In genomic region chr5:7815757-7816534, GRCh38 we compare ENCODE assay signal across 8 cellular contexts. TPM values are rescaled to one million over a fixed set of nuclear protein-coding genes. Genes with fewer than 3 reads are reported as not detected.
DNase-seq lines count a peak whose midpoint lies in the region; ATAC-seq lines count a peak whose summit lies in the region.

No MANE protein-coding gene starts in this region.

- ATAC-seq in GM21528 (IDR thresholded peaks at IDR 0.05; ENCODE audit: low FRiP score, unreplicated experiment), result peak; percentile 78
- ATAC-seq in Right ventricle myocardium superior (ENCODE audit: poor library complexity), result peak; percentile 92

- peaks cover 9% of the 10 kb centered on the region for H3K36me3 ChIP-seq in HUES48 (ENCODE audit: control insufficient read depth, insufficient read depth, low read length)

- DNase-seq in DMS53 (lab: John Stamatoyannopoulos, UW), result peak; percentile 81
- peak; percentile 4 for DNase-seq in SIG-M5 (lab: John Stamatoyannopoulos, UW)
- peak; percentile 75 for DNase-seq in activated naive CD4-positive, alpha-beta T cell treated with anti-CD3 and anti-CD28 coated beads for 36 hours
- DNase-seq in Right ventricle myocardium superior, result peak; percentile 89
- DNase-seq in posterior vena cava (ENCODE audit: low spot score), result peak; percentile 94
- DNase-seq in ureter (ENCODE audit: low spot score), result peak; percentile 88

- CTCF ChIA-PET in activated naive CD4-positive, alpha-beta T cell treated with anti-CD3 and anti-CD28 coated beads for 36 hours (lab: Charles Lee), result interaction anchor here (0.6 to 1.3 kb wide), 3 partner anchors 19 to 256 kb away, joined by 3 to 4 read pairs (median 3); no protein-coding TSS in a partner anchor

- H3K27me3 Mint-ChIP-seq in activated naive CD4-positive, alpha-beta T cell treated with anti-CD3 and anti-CD28 coated beads for 36 hours (ENCODE audit: low read depth), result peaks cover 49% of the 10 kb centered on the region

- no peaks in the 10 kb centered on the region for H3K9me3 ChIP-seq in HUES48 (ENCODE audit: control insufficient read depth, insufficient read depth, low read length)

- no peak overlapping the region for H3K4me3 Mint-ChIP-seq in activated naive CD4-positive, alpha-beta T cell treated with anti-CD3 and anti-CD28 coated beads for 36 hours

- peak overlapping the region; percentile 67 for H3K27ac ChIP-seq in HUES48 (ENCODE audit: low read depth, low read length)

- 0 out of 2 replicates have a peak overlapping the region, but pooled peaks have one; percentile 6 for H3K9ac ChIP-seq in HUES48 (ENCODE audit: low read depth, low read length)

- no peak overlapping the region; the same call in 1 of the 2 replicates for H3K4me3 ChIP-seq in HUES48 (ENCODE audit: low read depth, low read length)

- H3K4me1 Mint-ChIP-seq in activated naive CD4-positive, alpha-beta T cell treated with anti-CD3 and anti-CD28 coated beads for 36 hours (ENCODE audit: low read depth), result peaks cover 4% of the 10 kb centered on the region

- intact Hi-C loops in activated naive CD4-positive, alpha-beta T cell treated with anti-CD3 and anti-CD28 coated beads for 36 hours (cut with micrococcal nuclease), result loop anchor here (1.0 to 5.0 kb wide), 3 partner anchors 64 to 1051 kb away; no protein-coding TSS in a partner anchor
- intact Hi-C loops in Right ventricle myocardium superior (cut with DNase I), result no loop called here
- intact Hi-C loops in posterior vena cava (cut with DNase I), result loop anchor here in 1 of 2 donors (10.0 kb wide), 1 partner anchor 421 kb away; the partner anchor contains the start of gene ADCY2

- H3K36me3 Mint-ChIP-seq in activated naive CD4-positive, alpha-beta T cell treated with anti-CD3 and anti-CD28 coated beads for 36 hours (ENCODE audit: low read depth), result no peaks in the 10 kb centered on the region

- peaks cover 20% of the 10 kb centered on the region for H3K4me1 ChIP-seq in HUES48 (ENCODE audit: control insufficient read depth, insufficient read depth, low read length)

- H3K9me3 Mint-ChIP-seq in activated naive CD4-positive, alpha-beta T cell treated with anti-CD3 and anti-CD28 coated beads for 36 hours, result no peaks in the 10 kb centered on the region

- H3K27me3 ChIP-seq in HUES48 (ENCODE audit: control insufficient read depth, insufficient read depth, low read length), result no peaks in the 10 kb centered on the region

- no peak overlapping the region for H3K27ac Mint-ChIP-seq in activated naive CD4-positive, alpha-beta T cell treated with anti-CD3 and anti-CD28 coated beads for 36 hours

RNA-seq across cellular contexts. Expression of gene CFAP90, which starts 35.0 kb away (rescaled TPM):
- not detected for total RNA-seq in activated naive CD4-positive, alpha-beta T cell treated with anti-CD3 and anti-CD28 coated beads for 36 hours
- not detected for total RNA-seq in Right ventricle myocardium superior
- total RNA-seq in posterior vena cava, result under 1 TPM in 1 of 2 donors, not detected in 1; 0.14 TPM
- total RNA-seq in ureter, result 1.1 TPM

RNA-seq across cellular contexts. Expression of gene FASTKD3, which starts 52.9 kb away (rescaled TPM):
- total RNA-seq in activated naive CD4-positive, alpha-beta T cell treated with anti-CD3 and anti-CD28 coated beads for 36 hours, result 1 to 10 TPM; 4.0 to 7.7 TPM
- total RNA-seq in Right ventricle myocardium superior (4.7 TPM), posterior vena cava (1 to 10 TPM; 5.7 to 7.6 TPM), ureter (7.6 TPM)

RNA-seq across cellular contexts. Expression of gene MTRR, which starts 53.0 kb away (rescaled TPM):
- total RNA-seq in activated naive CD4-positive, alpha-beta T cell treated with anti-CD3 and anti-CD28 coated beads for 36 hours, result 10 to 100 TPM; 34.0 to 35.1 TPM
- total RNA-seq in Right ventricle myocardium superior, result 28.2 TPM
- 10 to 100 TPM; 41.2 to 43.0 TPM for total RNA-seq in posterior vena cava
- 68.7 TPM for total RNA-seq in ureter

Comparison
In these comparisons a context has a peak if more than half of its experiments do, and no peak if none do; other contexts are left out.
1. DNase-seq: peak in every context shown above with its lines; median percentile 94 in posterior vena cava; 89 in Right ventricle myocardium superior; 88 in ureter; 81 in DMS53; 75 in activated naive CD4-positive, alpha-beta T cell treated with anti-CD3 and anti-CD28 coated beads for 36 hours; 4 in SIG-M5.